24 cellular contexts compared by ENCODE assay signal in the genomic region with DNA sequence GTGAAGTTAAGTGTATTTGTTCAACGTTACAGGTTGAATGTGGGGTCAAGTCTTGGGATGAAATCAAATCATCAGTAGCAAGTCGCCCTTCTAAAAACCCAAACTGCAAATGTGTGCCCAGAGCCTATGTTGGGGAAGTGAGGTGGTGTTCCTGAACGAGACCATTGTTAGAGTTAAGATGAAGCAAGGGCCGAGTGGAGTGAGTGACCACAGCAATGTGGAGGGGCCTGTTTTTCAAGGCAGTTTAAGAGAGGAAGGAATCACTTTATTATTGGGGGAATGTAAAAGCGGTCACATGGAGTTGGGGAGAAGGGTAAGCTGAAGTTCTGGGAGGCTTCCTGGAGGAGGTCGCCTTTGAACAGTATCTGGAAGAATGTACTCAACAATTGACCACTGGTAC.
DNase-seq lines count a peak whose midpoint lies in the region; ATAC-seq, FAIRE-seq and TF ChIP-seq lines count a peak whose summit lies in the region.
"Had no signal": no experiment of that assay in that cellular context is flagged by ENCODE, and none has a peak within 500 bp of the region (broad histone marks: within the 10 kb centered on the region; RNA-seq: fewer than 3 reads in every experiment).

No MANE protein-coding gene starts in this region.

- H3K27ac ChIP-seq in K562 (ENCODE audit: extremely low read depth, low read depth, low read length) = no peak overlapping the region
- H3K27ac ChIP-seq: BLaER1 treated with 17β-estradiol and CSF1 and Interleukin-3, amounts not matched to agents 10 nM and 100 nM; C4-2B had no signal

- CTCF ChIA-PET in Calu3 (lab: Charles Lee) (no interaction called here), K562 (lab: Yijun Ruan, JAX; ENCODE audit: low intra/inter-chr PET ratio) (no interaction called here)

- H3K9me1 ChIP-seq in K562 (ENCODE audit: control insufficient read depth, insufficient read depth, low read length) = no peaks in the 10 kb centered on the region

- FAIRE-seq in K562 (lab: Jason Lieb, UNC) (no peak), urothelium cell line (lab: Jason Lieb, UNC) (no peak)
- FAIRE-seq: A204.1, G401.6, GM12891, GM19239 had no signal

- H3K4me3 ChIP-seq in K562 = no peak overlapping the region
- H3K4me3 ChIP-seq: BLaER1 treated with 17β-estradiol and CSF1 and Interleukin-3, amounts not matched to agents 10 nM and 100 nM had no signal

- no peak overlapping the region for H3K27ac Mint-ChIP-seq in Calu3 (ENCODE audit: unreplicated experiment)
- H3K27ac Mint-ChIP-seq: CD4-positive, alpha-beta T cell; CD8-positive, alpha-beta T cell had no signal

- no peaks in the 10 kb centered on the region for H3K4me1 ChIP-seq in K562 (replicated peaks in 1 of 2; ENCODE audit: control insufficient read depth in 2 of 2, insufficient read depth in 2 of 2, low read length in 2 of 2)

- H3K4me1 Mint-ChIP-seq in Calu3 (ENCODE audit: low read depth, unreplicated experiment) = peaks cover 35% of the 10 kb centered on the region

- ATAC-seq in K562 = no peak
- ATAC-seq: CD8-positive, alpha-beta T cell had no signal

- DNase-seq in Calu3 (peak; percentile 66), K562 (ENCODE audit: extremely low read depth in 1 of 4, low spot score in 3 of 4) (no peak), islet precursor cell (peak; percentile 64), HuH-7 (ENCODE audit: low spot score) (no peak), ureter (ENCODE audit: low spot score) (no peak), urothelium cell line (ENCODE audit: low spot score) (no peak)
- DNase-seq in stimulated activated CD4-positive, alpha-beta T cell treated with anti-CD3 and anti-CD28 coated beads, Interleukin-15, amount 100 ng/mL, for 24 hours = no peak
- DNase-seq: 8988T; ACHN; Caco-2; CD4-positive, alpha-beta T cell; CD8-positive, alpha-beta T cell; DMS 273 treated with DMSO at 0.1 percent for 48 hours; DMS153; DMS53; DMS79; DND-41; GF-D8 had no signal

- TF ChIP-seq EP300 in K562 (IDR thresholded peaks at IDR 0.05; ENCODE audit: low read length) = no peak

- H3K36me3 ChIP-seq in K562 (ENCODE audit: control insufficient read depth, insufficient read depth, low read length) = no peaks in the 10 kb centered on the region
- H3K36me3 ChIP-seq: BLaER1 treated with 17β-estradiol and CSF1 and Interleukin-3, amounts not matched to agents 10 nM and 100 nM had no signal

- no TSS peak for BruUV-seq in Calu3 (replicated peaks; lab: Mats Ljungman, UMichigan)
- BruUV-seq in K562 (replicated peaks; lab: Mats Ljungman, UMichigan) = no TSS peak

- H3K36me3 Mint-ChIP-seq in Calu3 (ENCODE audit: insufficient read depth, unreplicated experiment) = peaks cover 10% of the 10 kb centered on the region
- H3K36me3 Mint-ChIP-seq: CD8-positive, alpha-beta T cell had no signal

- no peak overlapping the region for H3K4me2 ChIP-seq in K562 (ENCODE audit: insufficient read depth, low read length)
- H3K4me2 ChIP-seq: BLaER1 treated with 17β-estradiol and CSF1 and Interleukin-3, amounts not matched to agents 10 nM and 100 nM had no signal

- TF ChIP-seq RAD21 in K562 (CRISPR knock-in tag; conservative IDR thresholded peaks at IDR 0.05 in 1 of 2, IDR thresholded peaks at IDR 0.05 in 1 of 2) = no peak

- in situ Hi-C loops in K562 (cut with MboI) = no loop called here

- no peaks in the 10 kb centered on the region for H3K27me3 Mint-ChIP-seq in Calu3 (ENCODE audit: unreplicated experiment)

- H3K79me2 ChIP-seq in K562 (ENCODE audit: control insufficient read depth, insufficient read depth, low read length) = no peaks in the 10 kb centered on the region

- H3K9me3 Mint-ChIP-seq in Calu3 (ENCODE audit: low read depth, unreplicated experiment) = peaks cover 5% of the 10 kb centered on the region
- H3K9me3 Mint-ChIP-seq: CD4-positive, alpha-beta T cell; CD8-positive, alpha-beta T cell had no signal

- no peak for TF ChIP-seq CTCF in Calu3 (IDR thresholded peaks at IDR 0.05; ENCODE audit: unreplicated experiment)
- no peak for TF ChIP-seq CTCF in K562 (IDR thresholded peaks at IDR 0.05 in 2 of 3, conservative IDR thresholded peaks at IDR 0.05 in 1 of 3; ENCODE audit: insufficient read depth in 2 of 3, low read depth in 1 of 3, low read length in 3 of 3)

- POLR2A ChIA-PET in K562 (lab: Yijun Ruan, JAX) = interaction anchor here (0.5 kb wide), 1 partner anchor 307 kb away, joined by 3 read pairs; no protein-coding TSS in a partner anchor

- WGBS in K562 (ENCODE audit: insufficient coverage, low coverage, missing lambda C conversion rate) = 4% methylated on average over 6 of the region's 6 CpGs

- H4K20me1 ChIP-seq in K562 (replicated peaks; ENCODE audit: control insufficient read depth, insufficient read depth, low read length) = no peaks in the 10 kb centered on the region
- H4K20me1 ChIP-seq: BLaER1 treated with 17β-estradiol and CSF1 and Interleukin-3, amounts not matched to agents 10 nM and 100 nM had no signal

- no peak overlapping the region for H2AFZ ChIP-seq in K562 (ENCODE audit: low read depth, low read length)

- intact Hi-C loops in Calu3 (cut with micrococcal nuclease; ENCODE audit: unreplicated experiment) (loop anchor here (5.0 kb wide), 1 partner anchor 42 kb away; no protein-coding TSS in a partner anchor), K562 (cut with micrococcal nuclease) (no loop called here)

- no peak overlapping the region for H3K4me3 Mint-ChIP-seq in Calu3 (ENCODE audit: low read depth, unreplicated experiment)
- H3K4me3 Mint-ChIP-seq: CD4-positive, alpha-beta T cell; CD8-positive, alpha-beta T cell had no signal

- H3K9me3 ChIP-seq in K562 (replicated peaks; ENCODE audit: control insufficient read depth, insufficient read depth, low read depth, low read length) = no peaks in the 10 kb centered on the region
- H3K9me3 ChIP-seq: BLaER1 treated with 17β-estradiol and CSF1 and Interleukin-3, amounts not matched to agents 10 nM and 100 nM; Caco-2 had no signal

- no peak overlapping the region for H3K9ac ChIP-seq in K562 (ENCODE audit: insufficient read depth in 1 of 2, low read depth in 2 of 2, low read length in 2 of 2)
- H3K9ac ChIP-seq: BLaER1 treated with 17β-estradiol and CSF1 and Interleukin-3, amounts not matched to agents 10 nM and 100 nM had no signal

- no peak for TF ChIP-seq POLR2A in K562 (conservative IDR thresholded peaks at IDR 0.05)

- H3K27me3 ChIP-seq in K562 (ENCODE audit: control insufficient read depth in 2 of 2, insufficient read depth in 2 of 2, low read length in 2 of 2) = peaks cover 3 to 16% of the 10 kb centered on the region in 2 experiments; a peak in 4 of 5 replicates
- H3K27me3 ChIP-seq: BLaER1 treated with 17β-estradiol and CSF1 and Interleukin-3, amounts not matched to agents 10 nM and 100 nM had no signal

TF ChIP-seq in K562, 482 proteins besides CTCF, POLR2A, EP300 and RAD21:
- peak; percentile 43 for TF ChIP-seq ZFP36 (IDR thresholded peaks at IDR 0.05; ENCODE audit: low read depth, low read length, partially characterized antibody)
- no peak for TF ChIP-seq RNF2 (IDR thresholded peaks at IDR 0.05)
- TF ChIP-seq ZNF384 (IDR thresholded peaks at IDR 0.05; ENCODE audit: low read depth, low read length) = no peak

Comparison
In these comparisons a context has a peak if more than half of its experiments do, and no peak if none do; other contexts are left out.
1. DNase-seq: peak in Calu3 (single experiment) and islet precursor cell (single experiment); none in K562 (0 of 4), HuH-7 (single experiment), ureter (single experiment), stimulated activated CD4-positive, alpha-beta T cell treated with anti-CD3 and anti-CD28 coated beads, Interleukin-15, amount 100 ng/mL, for 24 hours (single experiment) and urothelium cell line (single experiment).